ENCODE assay signal across 24 cellular contexts in genomic region chr7:125504848-125505247, GRCh38.
"Had no signal": no experiment of that assay in that cellular context is flagged by ENCODE, and none has a peak within 500 bp of the region (broad histone marks: within the 10 kb centered on the region; RNA-seq: fewer than 3 reads in every experiment).

No MANE protein-coding gene starts in this region.

- H3K9me3 Mint-ChIP-seq: activated naive CD8-positive, alpha-beta T cell treated with anti-CD3 and anti-CD28 coated beads, Interleukin-2, amount 10 ng/mL, durations not matched to agents 7 days and 5 days had no signal

- H3K4me1 ChIP-seq: body of pancreas, thyroid gland had no signal

- H3K4me3 Mint-ChIP-seq: activated naive CD8-positive, alpha-beta T cell treated with anti-CD3 and anti-CD28 coated beads, Interleukin-2, amount 10 ng/mL, durations not matched to agents 7 days and 5 days; mesothelial cell of epicardium; natural killer cell treated with Interleukin-12 subunit alpha and Interleukin-12 subunit beta and Interleukin-15 and Interleukin-18, amount 100 ng/mL, for 72 hours had no signal

- H3K27me3 ChIP-seq: body of pancreas, thyroid gland had no signal

- H3K9me3 ChIP-seq: body of pancreas, thyroid gland had no signal

- H3K4me1 Mint-ChIP-seq: activated naive CD8-positive, alpha-beta T cell treated with anti-CD3 and anti-CD28 coated beads, Interleukin-2, amount 10 ng/mL, durations not matched to agents 7 days and 5 days; mesothelial cell of epicardium had no signal

- DNase-seq: activated CD4-positive, alpha-beta T cell treated with anti-CD3 and anti-CD28 coated beads, Interleukin-2, amount 50 U/mL, for 1 hour; activated CD4-positive, CD25-positive, alpha-beta regulatory T cell treated with anti-CD3 and anti-CD28 coated beads, Interleukin-2, amount 50 U/mL, for 72 hours; activated CD8-positive, alpha-beta memory T cell treated with anti-CD3 and anti-CD28 coated beads, Interleukin-2, amount 50 U/mL, for 48 hours; activated naive CD4-positive, alpha-beta T cell; activated naive CD8-positive, alpha-beta T cell treated with anti-CD3 and anti-CD28 coated beads, Interleukin-2, amount 10 ng/mL, durations not matched to agents 7 days and 5 days; amygdala; body of pancreas; caudate nucleus; foreskin melanocyte; glutamatergic neuron; hippocampal formation; kidney; occipital lobe; retina; stimulated activated CD4-positive, alpha-beta T cell treated with anti-CD3 and anti-CD28 coated beads, Interleukin-12 subunit alpha, Interleukin-12 subunit beta, amount 100 ng/mL, for 4 hours; stimulated activated CD4-positive, alpha-beta T cell treated with anti-CD3 and anti-CD28 coated beads, Interleukin-1b, Interleukin-23, amount 100 ng/mL, for 48 hours; stimulated activated CD8-positive, alpha-beta memory T cell treated with anti-CD3 and anti-CD28 coated beads, Interleukin-4, amount 100 ng/mL, for 48 hours; stimulated activated naive CD4-positive, alpha-beta T cell; T-helper 1 cell; T1000; thyroid gland had no signal

- H3K36me3 ChIP-seq: thyroid gland had no signal

- H3K27me3 Mint-ChIP-seq: activated naive CD8-positive, alpha-beta T cell treated with anti-CD3 and anti-CD28 coated beads, Interleukin-2, amount 10 ng/mL, durations not matched to agents 7 days and 5 days; natural killer cell treated with Interleukin-12 subunit alpha and Interleukin-12 subunit beta and Interleukin-15 and Interleukin-18, amount 100 ng/mL, for 72 hours had no signal

- H3K27ac Mint-ChIP-seq: activated naive CD8-positive, alpha-beta T cell treated with anti-CD3 and anti-CD28 coated beads, Interleukin-2, amount 10 ng/mL, durations not matched to agents 7 days and 5 days; mesothelial cell of epicardium had no signal

- H3K4me3 ChIP-seq: body of pancreas, lung, thyroid gland had no signal

- H3K36me3 Mint-ChIP-seq: activated naive CD8-positive, alpha-beta T cell treated with anti-CD3 and anti-CD28 coated beads, Interleukin-2, amount 10 ng/mL, durations not matched to agents 7 days and 5 days; mesothelial cell of epicardium had no signal

- H3K27ac ChIP-seq: body of pancreas, thyroid gland had no signal
